Comparison of ENCODE assay signal across 9 cellular contexts in the genomic region with DNA sequence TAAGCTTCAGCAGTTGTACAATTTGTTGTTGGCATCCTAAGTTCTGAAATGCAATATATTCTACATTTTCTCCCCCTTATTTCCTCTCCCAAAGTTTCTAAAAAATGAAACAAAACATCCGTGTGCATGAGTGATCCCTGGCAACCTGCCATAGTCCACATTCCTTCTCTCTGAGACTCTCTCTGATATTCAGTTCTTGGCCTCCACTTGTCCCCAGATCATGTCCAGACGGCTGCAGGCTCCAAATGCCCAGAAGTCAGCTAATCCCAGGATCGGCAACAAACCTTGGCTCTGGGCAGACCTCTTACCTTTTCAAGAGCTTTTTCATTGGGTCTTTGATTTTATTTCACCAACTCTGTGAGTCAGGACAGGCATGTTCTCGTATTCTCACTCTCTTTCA.
DNase-seq lines count a peak whose midpoint lies in the region; ATAC-seq, FAIRE-seq and TF ChIP-seq lines count a peak whose summit lies in the region.
"Had no signal": no experiment of that assay in that cellular context is flagged by ENCODE, and none has a peak within 500 bp of the region (broad histone marks: within the 10 kb centered on the region; RNA-seq: fewer than 3 reads in every experiment).

No MANE protein-coding gene starts in this region.

- H3K4me1 Mint-ChIP-seq in CD8-positive, alpha-beta T cell (ENCODE audit: low read depth) = no peaks in the 10 kb centered on the region

- CTCF ChIA-PET in SK-N-SH (lab: Yijun Ruan, JAX) = interaction anchor here (1.2 to 2.2 kb wide), 4 partner anchors 8 to 35 kb away, joined by 3 to 5 read pairs (median 4); no protein-coding TSS in a partner anchor
- CTCF ChIA-PET in CD8-positive, alpha-beta T cell (lab: Charles Lee) = interaction anchor here (0.7 kb wide), 1 partner anchor 11 kb away, joined by 3 read pairs; no protein-coding TSS in a partner anchor

- no peak overlapping the region for H2AFZ ChIP-seq in SK-N-SH (ENCODE audit: low read depth)

- no peaks in the 10 kb centered on the region for H3K9me3 Mint-ChIP-seq in CD8-positive, alpha-beta T cell

- no peak for TF ChIP-seq CTCF in SK-N-SH (IDR thresholded peaks at IDR 0.05)
- no peak for TF ChIP-seq CTCF in CD8-positive, alpha-beta T cell (IDR thresholded peaks at IDR 0.05)

- no peak for FAIRE-seq in GM19239 (lab: Jason Lieb, UNC)

- peaks cover 10% of the 10 kb centered on the region for H3F3A ChIP-seq in SK-N-SH (replicated peaks; ENCODE audit: insufficient read depth)

- intact Hi-C loops in CD8-positive, alpha-beta T cell (cut with DNase I, micrococcal nuclease) = no loop called here

- no peaks in the 10 kb centered on the region for H3K79me2 ChIP-seq in SK-N-SH (ENCODE audit: insufficient read depth)

- 21% methylated on average over 4 of the region's 4 CpGs for WGBS in SK-N-SH (ENCODE audit: low lambda C conversion rate)

- H3K36me3 ChIP-seq in SK-N-SH (replicated peaks in 1 of 2; ENCODE audit: control insufficient read depth in 1 of 2, insufficient read depth in 2 of 2, low read length in 1 of 2) = no peaks in the 10 kb centered on the region
- H3K36me3 ChIP-seq in CD8-positive, alpha-beta T cell (ENCODE audit: insufficient read depth, low read length) = no peaks in the 10 kb centered on the region

- H3K9me3 ChIP-seq in SK-N-SH = no peaks in the 10 kb centered on the region
- H3K9me3 ChIP-seq in CD8-positive, alpha-beta T cell (ENCODE audit: low read length) = no peaks in the 10 kb centered on the region

- TF ChIP-seq RAD21 in SK-N-SH (IDR thresholded peaks at IDR 0.05; ENCODE audit: low read length) = no peak

- H3K9ac ChIP-seq in SK-N-SH = no peak overlapping the region

- POLR2A ChIA-PET in SK-N-SH (lab: Yijun Ruan, JAX) = interaction anchor here (1.0 kb wide), 1 partner anchor 8 kb away, joined by 4 read pairs; no protein-coding TSS in a partner anchor
- POLR2A ChIA-PET in CD8-positive, alpha-beta T cell (lab: Charles Lee) = no interaction called here

- peak overlapping the region; percentile 33; the same call in 1 of the 2 replicates for H3K4me2 ChIP-seq in SK-N-SH

- peak in 1 of 2 experiments; percentile 90; a peak in 2 of 4 replicates for TF ChIP-seq EP300 in SK-N-SH (IDR thresholded peaks at IDR 0.05; ENCODE audit: borderline replicate concordance in 1 of 2, low read depth in 1 of 2, low read length in 1 of 2)

- no peak overlapping the region for H3K27ac Mint-ChIP-seq in CD8-positive, alpha-beta T cell

- H3K27me3 ChIP-seq in SK-N-SH (ENCODE audit: insufficient read depth) = no peaks in the 10 kb centered on the region
- no peaks in the 10 kb centered on the region for H3K27me3 ChIP-seq in CD8-positive, alpha-beta T cell (ENCODE audit: insufficient read depth, low read length)

- ATAC-seq in CD8-positive, alpha-beta T cell = no peak

- no peaks in the 10 kb centered on the region for H3K9me2 ChIP-seq in SK-N-SH

- in situ Hi-C loops in Caki2 (cut with HindIII; ENCODE audit: low pct_unique_long_range_greater_than_20kb, low sequenced_read_pairs) = no loop called here

- H4K20me1 ChIP-seq in SK-N-SH (ENCODE audit: insufficient read depth) = no peaks in the 10 kb centered on the region

- H3K36me3 Mint-ChIP-seq in CD8-positive, alpha-beta T cell = no peaks in the 10 kb centered on the region

- DNase-seq in Caki2 (ENCODE audit: low read depth) = peak; percentile 61
- no peak for DNase-seq in SK-N-SH
- peak; percentile 35 for DNase-seq in foreskin melanocyte
- peak; percentile 86 for DNase-seq in renal cortical epithelial cell (ENCODE audit: low read depth)
- no peak for DNase-seq in CD8-positive, alpha-beta T cell
- no peak for DNase-seq in Kasumi-1 (lab: John Stamatoyannopoulos, UW)
- DNase-seq in GM19239 (ENCODE audit: insufficient read length, low spot score) = no peak
- DNase-seq in activated effector memory CD4-positive, alpha-beta T cell treated with anti-CD3 and anti-CD28 coated beads, Interleukin-2, amount 50 U/mL, for 16 hours = no peak
- DNase-seq: anterior cingulate cortex had no signal

- H3K27ac ChIP-seq in SK-N-SH (ENCODE audit: low read depth in 2 of 2, low read length in 1 of 2) = peak overlapping the region; percentile 27 to 77; a peak in 3 of 4 replicates
- no peak overlapping the region for H3K27ac ChIP-seq in CD8-positive, alpha-beta T cell (ENCODE audit: low read depth, low read length)

- H3K4me3 ChIP-seq in SK-N-SH (ENCODE audit: low read depth in 2 of 2, low read length in 1 of 2) = no peak overlapping the region
- no peak overlapping the region for H3K4me3 ChIP-seq in CD8-positive, alpha-beta T cell (ENCODE audit: low read depth, low read length)

- no peak overlapping the region for H3K4me3 Mint-ChIP-seq in CD8-positive, alpha-beta T cell

- H3K4me1 ChIP-seq in SK-N-SH (ENCODE audit: control insufficient read depth in 1 of 2, insufficient read depth in 2 of 2, low read depth in 1 of 2, low read length in 1 of 2) = peaks cover 29 to 61% of the 10 kb centered on the region in 2 experiments
- H3K4me1 ChIP-seq in CD8-positive, alpha-beta T cell (ENCODE audit: insufficient read depth, low read length) = no peaks in the 10 kb centered on the region

- peaks cover 8% of the 10 kb centered on the region for H3K27me3 Mint-ChIP-seq in CD8-positive, alpha-beta T cell (ENCODE audit: low read depth)

TF ChIP-seq in SK-N-SH, 30 proteins besides CTCF, POLR2A, EP300 and RAD21 (continues in another document):
- TF ChIP-seq NRF1 (IDR thresholded peaks at IDR 0.05; ENCODE audit: low read depth, low read length) = no peak
- TF ChIP-seq FOSL2 (IDR thresholded peaks at IDR 0.05; ENCODE audit: borderline replicate concordance, low read depth) = peak; percentile 68; the same call in 1 of the 2 replicates
- no peak for TF ChIP-seq ELF1 (IDR thresholded peaks at IDR 0.05)
- no peak for TF ChIP-seq SIN3A (IDR thresholded peaks at IDR 0.05; ENCODE audit: borderline replicate concordance, low read depth, low read length)
- TF ChIP-seq YY1 (IDR thresholded peaks at IDR 0.05; ENCODE audit: low read depth) = no peak
- peak; percentile 61; the same call in 1 of the 2 replicates for TF ChIP-seq MEF2A (IDR thresholded peaks at IDR 0.05; ENCODE audit: borderline replicate concordance, low read depth)
- no peak for TF ChIP-seq EZH2phosphoT487 (IDR thresholded peaks at IDR 0.05; ENCODE audit: borderline replicate concordance, low read depth)
- TF ChIP-seq, protein P1, sequence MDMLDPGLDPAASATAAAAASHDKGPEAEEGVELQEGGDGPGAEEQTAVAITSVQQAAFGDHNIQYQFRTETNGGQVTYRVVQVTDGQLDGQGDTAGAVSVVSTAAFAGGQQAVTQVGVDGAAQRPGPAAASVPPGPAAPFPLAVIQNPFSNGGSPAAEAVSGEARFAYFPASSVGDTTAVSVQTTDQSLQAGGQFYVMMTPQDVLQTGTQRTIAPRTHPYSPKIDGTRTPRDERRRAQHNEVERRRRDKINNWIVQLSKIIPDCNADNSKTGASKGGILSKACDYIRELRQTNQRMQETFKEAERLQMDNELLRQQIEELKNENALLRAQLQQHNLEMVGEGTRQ (IDR thresholded peaks at IDR 0.05; ENCODE audit: borderline replicate concordance, low read depth, low read length) = no peak
- no peak for TF ChIP-seq RFX5 (IDR thresholded peaks at IDR 0.05; ENCODE audit: low read length)
- TF ChIP-seq TCF12 (IDR thresholded peaks at IDR 0.05) = peak; percentile 96
- no peak for TF ChIP-seq FOXJ3 (CRISPR knock-in tag; IDR thresholded peaks at IDR 0.05)
- no peak for TF ChIP-seq GABPA (IDR thresholded peaks at IDR 0.05; ENCODE audit: low read depth)
- TF ChIP-seq MXI1 (IDR thresholded peaks at IDR 0.05; ENCODE audit: low read depth, low read length) = no peak
- TF ChIP-seq, protein P2, sequence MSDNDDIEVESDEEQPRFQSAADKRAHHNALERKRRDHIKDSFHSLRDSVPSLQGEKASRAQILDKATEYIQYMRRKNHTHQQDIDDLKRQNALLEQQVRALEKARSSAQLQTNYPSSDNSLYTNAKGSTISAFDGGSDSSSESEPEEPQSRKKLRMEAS (IDR thresholded peaks at IDR 0.05; ENCODE audit: low read depth) = peak; percentile 46; the same call in 1 of the 2 replicates
- TF ChIP-seq TEAD4 (IDR thresholded peaks at IDR 0.05; ENCODE audit: borderline replicate concordance, insufficient read depth) = peak; percentile 87; the same call in 1 of the 2 replicates
- TF ChIP-seq, protein P3, sequence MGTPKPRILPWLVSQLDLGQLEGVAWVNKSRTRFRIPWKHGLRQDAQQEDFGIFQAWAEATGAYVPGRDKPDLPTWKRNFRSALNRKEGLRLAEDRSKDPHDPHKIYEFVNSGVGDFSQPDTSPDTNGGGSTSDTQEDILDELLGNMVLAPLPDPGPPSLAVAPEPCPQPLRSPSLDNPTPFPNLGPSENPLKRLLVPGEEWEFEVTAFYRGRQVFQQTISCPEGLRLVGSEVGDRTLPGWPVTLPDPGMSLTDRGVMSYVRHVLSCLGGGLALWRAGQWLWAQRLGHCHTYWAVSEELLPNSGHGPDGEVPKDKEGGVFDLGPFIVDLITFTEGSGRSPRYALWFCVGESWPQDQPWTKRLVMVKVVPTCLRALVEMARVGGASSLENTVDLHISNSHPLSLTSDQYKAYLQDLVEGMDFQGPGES (IDR thresholded peaks at IDR 0.05; ENCODE audit: low read depth, low read length) = no peak
- TF ChIP-seq TAF1 (IDR thresholded peaks at IDR 0.05; ENCODE audit: borderline replicate concordance, low read depth, low read length) = peak; percentile 20; the same call in 1 of the 2 replicates
- TF ChIP-seq JUND (IDR thresholded peaks at IDR 0.05) = peak; percentile 86
- no peak for TF ChIP-seq CHD2 (IDR thresholded peaks at IDR 0.05; ENCODE audit: low read length, partially characterized antibody)
- peak; percentile 98 for TF ChIP-seq NFIC (IDR thresholded peaks at IDR 0.05; ENCODE audit: borderline replicate concordance)
- TF ChIP-seq RXRA (IDR thresholded peaks at IDR 0.05; ENCODE audit: borderline replicate concordance, low read depth) = peak; percentile 86; the same call in 1 of the 2 replicates

Comparison
In these comparisons a context has a peak if more than half of its experiments do, and no peak if none do; other contexts are left out.
1. DNase-seq: peak in Caki2 (single experiment), foreskin melanocyte (single experiment) and renal cortical epithelial cell (single experiment); none in SK-N-SH (single experiment), CD8-positive, alpha-beta T cell (0 of 7), Kasumi-1 (0 of 2), GM19239 (single experiment) and activated effector memory CD4-positive, alpha-beta T cell treated with anti-CD3 and anti-CD28 coated beads, Interleukin-2, amount 50 U/mL, for 16 hours (single experiment).